Comparison of ENCODE assay signal across 39 cellular contexts in genomic region chr9:130623466-130623865, GRCh38. TPM values are rescaled to one million over a fixed set of nuclear protein-coding genes. Genes with fewer than 3 reads are reported as not detected.
"Had no signal": no experiment of that assay in that cellular context is flagged by ENCODE, and none has a peak within 500 bp of the region (broad histone marks: within the 10 kb centered on the region; RNA-seq: fewer than 3 reads in every experiment).

No MANE protein-coding gene starts in this region.

- H3K4me1 Mint-ChIP-seq: activated CD4-positive, alpha-beta memory T cell treated with anti-CD3 and anti-CD28 coated beads, Interleukin-2, amount 10 ng/mL, durations not matched to agents 7 days and 5 days; activated CD4-positive, alpha-beta T cell treated with anti-CD3 and anti-CD28 coated beads for 36 hours; activated CD4-positive, alpha-beta T cell treated with anti-CD3 and anti-CD28 coated beads, Interleukin-2, amount 10 ng/mL, durations not matched to agents 7 days and 5 days; activated CD8-positive, alpha-beta memory T cell treated with anti-CD3 and anti-CD28 coated beads, Interleukin-2, amount 10 ng/mL, durations not matched to agents 7 days and 5 days; activated naive CD4-positive, alpha-beta T cell treated with anti-CD3 and anti-CD28 coated beads, Interleukin-2, amount 10 ng/mL, durations not matched to agents 7 days and 5 days; activated naive CD4-positive, alpha-beta T cell treated with anti-CD3 and anti-CD28 coated beads, Interleukin-2, amount 50 U/mL, for 24 hours; activated naive CD8-positive, alpha-beta T cell treated with anti-CD3 and anti-CD28 coated beads, Interleukin-2, amount 10 ng/mL, durations not matched to agents 7 days and 5 days; activated naive CD8-positive, alpha-beta T cell treated with anti-CD3 and anti-CD28 coated beads, Interleukin-2, amount 50 U/mL, for 24 hours; central memory CD8-positive, alpha-beta T cell; T-cell had no signal

- H3K4me3 ChIP-seq: ascending aorta, cardiac muscle cell had no signal

- DNase-seq: activated CD4-positive, alpha-beta memory T cell treated with anti-CD3 and anti-CD28 coated beads, Interleukin-2, amount 10 ng/mL, durations not matched to agents 7 days and 5 days; activated CD4-positive, alpha-beta T cell treated with anti-CD3 and anti-CD28 coated beads for 1 hour; activated CD4-positive, alpha-beta T cell treated with anti-CD3 and anti-CD28 coated beads for 36 hours; activated CD4-positive, alpha-beta T cell treated with anti-CD3 and anti-CD28 coated beads for 48 hours; activated CD4-positive, alpha-beta T cell treated with anti-CD3 and anti-CD28 coated beads, Interleukin-2, amount 10 ng/mL, durations not matched to agents 7 days and 5 days; activated CD4-positive, alpha-beta T cell treated with anti-CD3 and anti-CD28 coated beads, Interleukin-2, amount 50 U/mL, for 48 hours; activated CD4-positive, CD25-positive, alpha-beta regulatory T cell; activated CD8-positive, alpha-beta memory T cell treated with anti-CD3 and anti-CD28 coated beads for 24 hours; activated CD8-positive, alpha-beta memory T cell treated with anti-CD3 and anti-CD28 coated beads, Interleukin-2, amount 10 ng/mL, durations not matched to agents 7 days and 5 days; activated CD8-positive, alpha-beta memory T cell treated with anti-CD3 and anti-CD28 coated beads, Interleukin-2, amount 50 U/mL, for 48 hours; activated CD8-positive, alpha-beta T cell treated with anti-CD3 and anti-CD28 coated beads, Interleukin-2, amount 10 ng/mL, durations not matched to agents 7 days and 5 days; activated effector memory CD4-positive, alpha-beta T cell treated with Interleukin-2 at 50 U/mL for 16 hours; activated gamma-delta T cell; activated naive CD4-positive, alpha-beta T cell treated with anti-CD3 and anti-CD28 coated beads, Interleukin-2, amount 10 ng/mL, durations not matched to agents 7 days and 5 days; activated naive CD4-positive, alpha-beta T cell treated with Interleukin-2 at 50 U/mL for 16 hours; activated naive CD8-positive, alpha-beta T cell treated with anti-CD3 and anti-CD28 coated beads, Interleukin-2, amount 10 ng/mL, durations not matched to agents 7 days and 5 days; activated naive CD8-positive, alpha-beta T cell treated with anti-CD3 and anti-CD28 coated beads, Interleukin-2, amount 50 U/mL, for 24 hours; activated T-cell treated with anti-CD3 and anti-CD28 coated beads, Interleukin-2, amount 50 U/mL, for 24 hours; activated T-cell treated with anti-CD3 and anti-CD28 coated beads, Interleukin-2, amount 50 U/mL, for 48 hours; amygdala; anterior cingulate cortex; caudate nucleus; cerebellar nuclear complex; T-cell; T-helper 2 cell; T-helper 9 cell had no signal

- H3K27me3 ChIP-seq: ascending aorta, cardiac muscle cell had no signal

- ATAC-seq: activated CD4-positive, alpha-beta T cell treated with anti-CD3 and anti-CD28 coated beads for 36 hours; activated CD4-positive, CD25-positive, alpha-beta regulatory T cell treated with anti-CD3 and anti-CD28 coated beads, Interleukin-2, amount 50 U/mL, for 24 hours; activated CD8-positive, alpha-beta memory T cell treated with anti-CD3 and anti-CD28 coated beads, Interleukin-2, amount 10 ng/mL, durations not matched to agents 7 days and 5 days; activated CD8-positive, alpha-beta T cell treated with anti-CD3 and anti-CD28 coated beads, Interleukin-2, amount 10 ng/mL, durations not matched to agents 7 days and 5 days; activated naive CD8-positive, alpha-beta T cell treated with anti-CD3 and anti-CD28 coated beads, Interleukin-2, amount 50 U/mL, for 24 hours; T-cell had no signal

- H3K9me3 ChIP-seq: ascending aorta had no signal

- H3K4me3 Mint-ChIP-seq: activated CD4-positive, alpha-beta memory T cell treated with anti-CD3 and anti-CD28 coated beads, Interleukin-2, amount 10 ng/mL, durations not matched to agents 7 days and 5 days; activated CD4-positive, alpha-beta T cell treated with anti-CD3 and anti-CD28 coated beads for 36 hours; activated CD4-positive, alpha-beta T cell treated with anti-CD3 and anti-CD28 coated beads, Interleukin-2, amount 10 ng/mL, durations not matched to agents 7 days and 5 days; activated CD8-positive, alpha-beta memory T cell treated with anti-CD3 and anti-CD28 coated beads, Interleukin-2, amount 10 ng/mL, durations not matched to agents 7 days and 5 days; activated CD8-positive, alpha-beta T cell treated with anti-CD3 and anti-CD28 coated beads, Interleukin-2, amount 10 ng/mL, durations not matched to agents 7 days and 5 days; activated naive CD4-positive, alpha-beta T cell treated with anti-CD3 and anti-CD28 coated beads, Interleukin-2, amount 10 ng/mL, durations not matched to agents 7 days and 5 days; activated naive CD4-positive, alpha-beta T cell treated with anti-CD3 and anti-CD28 coated beads, Interleukin-2, amount 50 U/mL, for 24 hours; activated naive CD8-positive, alpha-beta T cell; activated naive CD8-positive, alpha-beta T cell treated with anti-CD3 and anti-CD28 coated beads, Interleukin-2, amount 10 ng/mL, durations not matched to agents 7 days and 5 days; activated naive CD8-positive, alpha-beta T cell treated with anti-CD3 and anti-CD28 coated beads, Interleukin-2, amount 50 U/mL, for 24 hours; activated T-cell treated with anti-CD3 and anti-CD28 coated beads, Interleukin-2, amount 50 U/mL, for 24 hours; brain; central memory CD8-positive, alpha-beta T cell; T-cell; T-helper 2 cell treated with Interferon-gamma antibody and Interleukin-4, amounts not matched to agents 5 μg/mL and 100 μg/mL, for 36 hours; WTC11 had no signal

- H3K27ac Mint-ChIP-seq: activated CD4-positive, alpha-beta memory T cell treated with anti-CD3 and anti-CD28 coated beads, Interleukin-2, amount 10 ng/mL, durations not matched to agents 7 days and 5 days; activated CD4-positive, alpha-beta T cell treated with anti-CD3 and anti-CD28 coated beads for 36 hours; activated CD4-positive, alpha-beta T cell treated with anti-CD3 and anti-CD28 coated beads, Interleukin-2, amount 10 ng/mL, durations not matched to agents 7 days and 5 days; activated CD8-positive, alpha-beta memory T cell treated with anti-CD3 and anti-CD28 coated beads, Interleukin-2, amount 10 ng/mL, durations not matched to agents 7 days and 5 days; activated CD8-positive, alpha-beta T cell treated with anti-CD3 and anti-CD28 coated beads, Interleukin-2, amount 10 ng/mL, durations not matched to agents 7 days and 5 days; activated naive CD4-positive, alpha-beta T cell treated with anti-CD3 and anti-CD28 coated beads, Interleukin-2, amount 10 ng/mL, durations not matched to agents 7 days and 5 days; activated naive CD4-positive, alpha-beta T cell treated with anti-CD3 and anti-CD28 coated beads, Interleukin-2, amount 50 U/mL, for 24 hours; activated naive CD8-positive, alpha-beta T cell; activated naive CD8-positive, alpha-beta T cell treated with anti-CD3 and anti-CD28 coated beads, Interleukin-2, amount 10 ng/mL, durations not matched to agents 7 days and 5 days; activated naive CD8-positive, alpha-beta T cell treated with anti-CD3 and anti-CD28 coated beads, Interleukin-2, amount 50 U/mL, for 24 hours; activated T-cell treated with anti-CD3 and anti-CD28 coated beads, Interleukin-2, amount 50 U/mL, for 24 hours; activated T-helper 2 cell treated with anti-CD3 and anti-CD28 coated beads, Interferon-gamma antibody, Interleukin-2, Interleukin-4, amounts not matched to agents 10 μg/mL and 5 μg/mL and 100 μg/mL, durations not matched to agents 14 hours and 24 hours and 36 hours; brain; T-cell; T-helper 2 cell treated with Interferon-gamma antibody and Interleukin-4, amounts not matched to agents 5 μg/mL and 100 μg/mL, for 36 hours had no signal

- H3K4me1 ChIP-seq: ascending aorta had no signal

- H3K27ac ChIP-seq: ascending aorta, cardiac muscle cell, VCaP had no signal

- H3K27me3 Mint-ChIP-seq: activated CD4-positive, alpha-beta memory T cell treated with anti-CD3 and anti-CD28 coated beads, Interleukin-2, amount 10 ng/mL, durations not matched to agents 7 days and 5 days; activated CD4-positive, alpha-beta T cell treated with anti-CD3 and anti-CD28 coated beads for 36 hours; activated CD4-positive, alpha-beta T cell treated with anti-CD3 and anti-CD28 coated beads, Interleukin-2, amount 10 ng/mL, durations not matched to agents 7 days and 5 days; activated CD8-positive, alpha-beta memory T cell treated with anti-CD3 and anti-CD28 coated beads, Interleukin-2, amount 10 ng/mL, durations not matched to agents 7 days and 5 days; activated naive CD4-positive, alpha-beta T cell treated with anti-CD3 and anti-CD28 coated beads, Interleukin-2, amount 10 ng/mL, durations not matched to agents 7 days and 5 days; activated naive CD4-positive, alpha-beta T cell treated with anti-CD3 and anti-CD28 coated beads, Interleukin-2, amount 50 U/mL, for 24 hours; activated naive CD8-positive, alpha-beta T cell; activated naive CD8-positive, alpha-beta T cell treated with anti-CD3 and anti-CD28 coated beads, Interleukin-2, amount 10 ng/mL, durations not matched to agents 7 days and 5 days; activated naive CD8-positive, alpha-beta T cell treated with anti-CD3 and anti-CD28 coated beads, Interleukin-2, amount 50 U/mL, for 24 hours; activated T-cell treated with anti-CD3 and anti-CD28 coated beads, Interleukin-2, amount 50 U/mL, for 24 hours; brain; central memory CD8-positive, alpha-beta T cell; T-cell had no signal

RNA-seq across cellular contexts. Expression of gene PRDM12, which starts 40.9 kb away (rescaled TPM):
- total RNA-seq: activated CD4-positive, alpha-beta memory T cell treated with anti-CD3 and anti-CD28 coated beads, Interleukin-2, amount 10 ng/mL, durations not matched to agents 7 days and 5 days; activated CD4-positive, alpha-beta T cell treated with anti-CD3 and anti-CD28 coated beads, Interleukin-2, amount 10 ng/mL, durations not matched to agents 7 days and 5 days; activated CD8-positive, alpha-beta T cell treated with anti-CD3 and anti-CD28 coated beads, Interleukin-2, amount 10 ng/mL, durations not matched to agents 7 days and 5 days; ascending aorta; bronchial epithelial cell; T-helper 1 cell treated with Interleukin-12 subunit alpha and Interleukin-12 subunit beta and Interleukin-4 antibody, amounts not matched to agents 30 ng/mL and 1 ng/mL, for 36 hours had no signal
